Comparison of ENCODE assay signal across 35 cellular contexts in genomic region chr14:27256805-27257204, GRCh38.
"Had no signal": no experiment of that assay in that cellular context is flagged by ENCODE, and none has a peak within 500 bp of the region (broad histone marks: within the 10 kb centered on the region; RNA-seq: fewer than 3 reads in every experiment).

No MANE protein-coding gene starts in this region.

- H3K27ac ChIP-seq: KMS-11 had no signal

- H3K9me3 ChIP-seq: MG63 had no signal

- H3K4me3 ChIP-seq: MG63 had no signal

- H3K36me3 ChIP-seq: MG63 had no signal

- H3K27me3 ChIP-seq: MG63 had no signal

- H3K4me2 ChIP-seq: KMS-11 had no signal

- DNase-seq: Karpas-422, Kasumi-1, MG63, MM.1S, MV-4-11, NCI-H1048, NCI-H1092, NCI-H1092 treated with DMSO at 0.1 percent for 48 hours, NCI-H1105, NCI-H1105 treated with DMSO at 0.1 percent for 48 hours, NCI-H1417, NCI-H1417 treated with DMSO at 0.1 percent for 48 hours, NCI-H1436, NCI-H1436 treated with DMSO at 0.1 percent for 48 hours, NCI-H146, NCI-H1694, NCI-H1694 treated with DMSO at 0.1 percent for 48 hours, NCI-H187, NCI-H187 treated with DMSO at 0.1 percent for 48 hours, NCI-H1930, NCI-H2029, NCI-H2029 treated with DMSO at 0.1 percent for 48 hours, NCI-H2081, NCI-H2081 treated with DMSO at 0.1 percent for 48 hours, NCI-H2107, NCI-H2171, NCI-H2171 treated with DMSO at 0.1 percent for 48 hours, NCI-H2227 treated with DMSO at 0.1 percent for 48 hours, NCI-H226, NCI-H345, NCI-H446, NCI-H446 treated with DMSO at 0.1 percent for 48 hours, NCI-H510A, NCI-H510A treated with DMSO at 0.1 percent for 48 hours had no signal

- H3K9ac ChIP-seq: KMS-11 had no signal
